In genomic region chr9:108910914-108911313, GRCh38 we compare ENCODE assay signal across 21 cellular contexts. TPM values are rescaled to one million over a fixed set of nuclear protein-coding genes. Genes with fewer than 3 reads are reported as not detected.
"Had no signal": no experiment of that assay in that cellular context is flagged by ENCODE, and none has a peak within 500 bp of the region (broad histone marks: within the 10 kb centered on the region; RNA-seq: fewer than 3 reads in every experiment).

No MANE protein-coding gene starts in this region.

- H3K4me1 Mint-ChIP-seq: nephron had no signal

- H3K27me3 Mint-ChIP-seq: activated T-helper 17 cell treated with anti-CD3 and anti-CD28 coated beads, Interleukin-2, amount 50 U/mL, for 72 hours had no signal

- H3K27ac Mint-ChIP-seq: nephron had no signal

- H3K9me3 Mint-ChIP-seq: activated T-helper 17 cell treated with anti-CD3 and anti-CD28 coated beads, Interleukin-2, amount 50 U/mL, for 72 hours; nephron had no signal

- H3K9me3 ChIP-seq: ascending aorta, prostate gland, SK-N-SH, stomach, testis, upper lobe of right lung had no signal

- H3K4me3 Mint-ChIP-seq: activated T-helper 17 cell treated with anti-CD3 and anti-CD28 coated beads, Interleukin-2, amount 50 U/mL, for 72 hours; nephron had no signal

- H3K4me3 ChIP-seq: ascending aorta, prostate gland, smooth muscle cell, stomach, testis, upper lobe of right lung had no signal

- H3K4me1 ChIP-seq: ascending aorta, prostate gland, stomach, testis, upper lobe of right lung had no signal

- ATAC-seq: activated T-helper 17 cell treated with anti-CD3 and anti-CD28 coated beads, Interleukin-2, amount 50 U/mL, for 72 hours; right cardiac atrium; upper lobe of right lung had no signal

- H3K27ac ChIP-seq: ascending aorta, prostate gland, stomach, testis, upper lobe of right lung, VCaP had no signal

- DNase-seq: activated CD4-positive, alpha-beta T cell treated with anti-CD3 and anti-CD28 coated beads for 1 hour; activated CD8-positive, alpha-beta memory T cell treated with anti-CD3 and anti-CD28 coated beads, Interleukin-2, amount 50 U/mL, for 48 hours; activated naive CD4-positive, alpha-beta T cell treated with Interleukin-2 at 50 U/mL for 16 hours; erythroblast; islet precursor cell; mammary epithelial cell; right cardiac atrium; SK-N-SH; stomach; T-helper 1 cell; testis; upper lobe of right lung had no signal

- H3K36me3 ChIP-seq: prostate gland had no signal

- H3K27me3 ChIP-seq: ascending aorta, stomach, testis, upper lobe of right lung had no signal

RNA-seq across cellular contexts. Expression of gene ACTL7A, which starts 48.8 kb away (rescaled TPM):
- total RNA-seq: activated T-helper 17 cell treated with anti-CD3 and anti-CD28 coated beads, Interleukin-2, amount 50 U/mL, for 72 hours; ascending aorta; dermis microvascular lymphatic vessel endothelial cell; mammary epithelial cell; mononuclear cell; omental fat pad; right cardiac atrium; smooth muscle cell; stomach; upper lobe of right lung had no signal

RNA-seq across cellular contexts. Expression of gene ACTL7B, which starts 55.1 kb away (rescaled TPM):
- total RNA-seq: ascending aorta, dermis microvascular lymphatic vessel endothelial cell, mammary epithelial cell, right cardiac atrium, smooth muscle cell, stomach, upper lobe of right lung had no signal
